ENCODE assay signal across 13 cellular contexts in genomic region chr6:111230351-111231077, GRCh38.
DNase-seq lines count a peak whose midpoint lies in the region; TF ChIP-seq lines count a peak whose summit lies in the region.
"Had no signal": no experiment of that assay in that cellular context is flagged by ENCODE, and none has a peak within 500 bp of the region (broad histone marks: within the 10 kb centered on the region; RNA-seq: fewer than 3 reads in every experiment).

No MANE protein-coding gene starts in this region.

- H3K23ac ChIP-seq in H9 (ENCODE audit: insufficient read length, low read depth, low read length) = no peak overlapping the region

- intact Hi-C loops in sigmoid colon (cut with DNase I) = no loop called here

- no peaks in the 10 kb centered on the region for H3K9me3 ChIP-seq in H9 (ENCODE audit: control insufficient read depth, low read depth, low read length)
- no peaks in the 10 kb centered on the region for H3K9me3 ChIP-seq in sigmoid colon
- H3K9me3 ChIP-seq: neutrophil, suprapubic skin had no signal

- H4K8ac ChIP-seq in H9 (replicated peaks; ENCODE audit: insufficient read length, low read depth, low read length) = no peak overlapping the region

- no peak overlapping the region for H3K4me3 Mint-ChIP-seq in H9

- H3K27me3 ChIP-seq in brain microvascular endothelial cell (replicated peaks) = no peaks in the 10 kb centered on the region
- no peaks in the 10 kb centered on the region for H3K27me3 ChIP-seq in H9 (ENCODE audit: insufficient read depth, low read length)
- no peaks in the 10 kb centered on the region for H3K27me3 ChIP-seq in sigmoid colon
- H3K27me3 ChIP-seq: neutrophil, suprapubic skin had no signal

- H3T11ph ChIP-seq in H9 (ENCODE audit: low read length) = no peak overlapping the region

- H3K4me3 ChIP-seq in AG04449 (ENCODE audit: low read depth, low read length) = no peak overlapping the region
- no peak overlapping the region for H3K4me3 ChIP-seq in brain microvascular endothelial cell (ENCODE audit: low read depth, low read length)
- no peak overlapping the region for H3K4me3 ChIP-seq in sigmoid colon
- H3K4me3 ChIP-seq: suprapubic skin had no signal

- no peaks in the 10 kb centered on the region for H3K27me3 Mint-ChIP-seq in H9 (ENCODE audit: low read depth)

- no peak overlapping the region for H3K14ac ChIP-seq in H9 (ENCODE audit: insufficient read depth, low read length)

- H3K36me3 Mint-ChIP-seq in H9 (ENCODE audit: insufficient read depth in 1 of 3, low read depth in 3 of 3) = peaks cover 0 to 3% (median 0%) of the 10 kb centered on the region in 3 experiments; a peak in 1 of 7 replicates

- TF ChIP-seq POLR2A in sigmoid colon (IDR thresholded peaks at IDR 0.05) = no peak

- no peaks in the 10 kb centered on the region for H3K23me2 ChIP-seq in H9 (ENCODE audit: insufficient read length, low read depth, low read length, poor library complexity, severe bottlenecking)

- H2BK20ac ChIP-seq in H9 (ENCODE audit: low read depth, low read length, poor library complexity, severe bottlenecking) = no peak overlapping the region

- no peak overlapping the region for H4K91ac ChIP-seq in H9 (ENCODE audit: insufficient read length, low read depth, low read length)

- no peaks in the 10 kb centered on the region for H3K79me1 ChIP-seq in H9 (ENCODE audit: insufficient read depth, low read depth, low read length, poor library complexity, severe bottlenecking)

- DNase-seq in AG04449 (ENCODE audit: low read depth, low spot score) (peak; percentile 46), M059J (ENCODE audit: low read depth) (peak; percentile 73), brain microvascular endothelial cell (peak; percentile 22), iris pigment epithelial cell (ENCODE audit: low read depth) (peak; percentile 85), H9 (no peak), HT-29 (ENCODE audit: low spot score) (no peak), DMS 273 (lab: John Stamatoyannopoulos, UW; ENCODE audit: unreplicated experiment) (no peak), sigmoid colon (no peak)
- DNase-seq: C1 segment of cervical spinal cord; stimulated activated CD4-positive, alpha-beta T cell treated with anti-CD3 and anti-CD28 coated beads, Interleukin-4, amount 100 ng/mL, for 4 hours had no signal

- H3K4me1 ChIP-seq in H9 (ENCODE audit: insufficient read depth, low read length) (no peaks in the 10 kb centered on the region), sigmoid colon (peaks cover 0 to 6% (median 2%) of the 10 kb centered on the region in 4 donors)
- H3K4me1 ChIP-seq: suprapubic skin had no signal

- H3K27ac Mint-ChIP-seq in H9 = no peak overlapping the region

- peak overlapping the region; percentile 9 for H3K27ac ChIP-seq in brain microvascular endothelial cell
- no peak overlapping the region for H3K27ac ChIP-seq in H9 (ENCODE audit: insufficient read length, low read depth, low read length)
- no peak overlapping the region for H3K27ac ChIP-seq in sigmoid colon
- H3K27ac ChIP-seq: neutrophil, suprapubic skin, VCaP had no signal

- CTCF ChIA-PET in AG04449 (lab: Yijun Ruan, JAX) = interaction anchor here (0.6 to 1.5 kb wide), 7 partner anchors 10 to 702 kb away, joined by 3 to 9 read pairs (median 3); a partner anchor contains a TSS

- no peak overlapping the region for H2BK120ac ChIP-seq in H9 (ENCODE audit: low read depth, low read length, poor library complexity, severe bottlenecking)

- H3K9ac ChIP-seq in H9 (ENCODE audit: extremely low read depth, insufficient read length, low read length) = no peak overlapping the region

- no CpG with 5 or more reads among the region's 2 CpGs for WGBS in H9 (ENCODE audit: extremely low coverage, insufficient read length, low lambda C conversion rate)
- WGBS in sigmoid colon, 2 donors = 82 to 91% methylated on average over 2 of the region's 2 CpGs

- H3K36me3 ChIP-seq in brain microvascular endothelial cell (replicated peaks) (no peaks in the 10 kb centered on the region), sigmoid colon (no peaks in the 10 kb centered on the region)
- H3K36me3 ChIP-seq: neutrophil, suprapubic skin had no signal

- no peak overlapping the region for H2BK12ac ChIP-seq in H9 (ENCODE audit: insufficient read length, low read depth, low read length)

- no peak overlapping the region for H4K5ac ChIP-seq in H9 (ENCODE audit: insufficient read length, low read depth, low read length)

- no peak overlapping the region for H2AK5ac ChIP-seq in H9 (ENCODE audit: insufficient read length, low read length)

- H3K9me3 Mint-ChIP-seq in H9 = no peaks in the 10 kb centered on the region; a peak in 2 of 5 replicates

- TF ChIP-seq CTCF in AG04449 (IDR thresholded peaks at IDR 0.05; ENCODE audit: insufficient read depth, low read length, missing control alignments) (no peak), brain microvascular endothelial cell (IDR thresholded peaks at IDR 0.05; ENCODE audit: low read depth, low read length, missing control alignments) (no peak), H9 (conservative IDR thresholded peaks at IDR 0.05) (no peak), sigmoid colon (IDR thresholded peaks at IDR 0.05) (no peak)

- POLR2A ChIA-PET in AG04449 (lab: Yijun Ruan, JAX) = interaction anchor here (1.2 kb wide), 1 partner anchor 29 kb away, joined by 3 read pairs; a partner anchor contains a TSS

- H4K20me1 ChIP-seq in H9 (ENCODE audit: control insufficient read depth, insufficient read depth, insufficient read length) = no peaks in the 10 kb centered on the region

- H3K18ac ChIP-seq in H9 (ENCODE audit: insufficient read length, low read depth, low read length) = no peak overlapping the region

- peaks cover 19 to 21% of the 10 kb centered on the region in 2 experiments for H3K4me1 Mint-ChIP-seq in H9

- no peak overlapping the region for H3K4me2 ChIP-seq in H9 (ENCODE audit: insufficient read depth, insufficient read length, low read length)

- H3K4ac ChIP-seq in H9 (ENCODE audit: low read depth, low read length) = no peak overlapping the region

- TF ChIP-seq EP300 in sigmoid colon (IDR thresholded peaks at IDR 0.05) = no peak

- no peaks in the 10 kb centered on the region for H3K79me2 ChIP-seq in H9 (ENCODE audit: insufficient read depth, low read length)

- H2AFZ ChIP-seq in H9 (ENCODE audit: low read length) = no peak overlapping the region

- in situ Hi-C loops in brain microvascular endothelial cell (cut with HindIII; ENCODE audit: low pct_ligation_motif_present, low sequenced_read_pairs) = no loop called here

- no peak overlapping the region for H2BK5ac ChIP-seq in H9 (ENCODE audit: insufficient read length, low read length)

- H2BK15ac ChIP-seq in H9 (ENCODE audit: low read depth, low read length) = no peak overlapping the region

- no peak overlapping the region for H3K56ac ChIP-seq in H9 (ENCODE audit: insufficient read length, low read depth, low read length)

Comparison
In these comparisons a context has a peak if more than half of its experiments do, and no peak if none do; other contexts are left out.
1. DNase-seq: peak in AG04449 (single experiment), M059J (single experiment), brain microvascular endothelial cell (single experiment) and iris pigment epithelial cell (single experiment); none in H9 (single experiment), HT-29 (single experiment), DMS 273 (single experiment) and sigmoid colon (single experiment).